In genomic region chr11:10349281-10349665, GRCh38 we compare ENCODE assay signal across 11 cellular contexts. TPM values are rescaled to one million over a fixed set of nuclear protein-coding genes. Genes with fewer than 3 reads are reported as not detected.
DNase-seq lines count a peak whose midpoint lies in the region; ATAC-seq and TF ChIP-seq lines count a peak whose summit lies in the region.
"Had no signal": no experiment of that assay in that cellular context is flagged by ENCODE, and none has a peak within 500 bp of the region (broad histone marks: within the 10 kb centered on the region; RNA-seq: fewer than 3 reads in every experiment).

No MANE protein-coding gene starts in this region.

- no peaks in the 10 kb centered on the region for H3K27me3 ChIP-seq in ACC112 (ENCODE audit: insufficient read depth, low read length)
- H3K27me3 ChIP-seq in brain microvascular endothelial cell (replicated peaks) = no peaks in the 10 kb centered on the region
- no peaks in the 10 kb centered on the region for H3K27me3 ChIP-seq in trophoblast cell (ENCODE audit: insufficient read depth, low read length)

- no peak overlapping the region for H4K8ac ChIP-seq in trophoblast cell (ENCODE audit: low read depth, low read length)

- no peak for DNase-seq in HFFc6
- no peak for DNase-seq in brain microvascular endothelial cell
- peak; percentile 58 to 74 for DNase-seq in trophoblast cell
- DNase-seq in NCI-H526 (lab: John Stamatoyannopoulos, UW) = no peak
- no peak for DNase-seq in SW 1271 (lab: John Stamatoyannopoulos, UW)
- DNase-seq in activated naive CD8-positive, alpha-beta T cell treated with anti-CD3 and anti-CD28 coated beads, Interleukin-2, amount 50 U/mL, for 24 hours = no peak
- DNase-seq: CD4-positive, alpha-beta T cell; GF-D8; NCI-H510A had no signal

- H2AFZ ChIP-seq in ACC112 (ENCODE audit: low read length, unreplicated experiment) (no peak overlapping the region), trophoblast cell (ENCODE audit: insufficient read depth, low read length, poor library complexity) (no peak overlapping the region)

- peaks cover 5% of the 10 kb centered on the region for H3K27me3 Mint-ChIP-seq in HFFc6 (ENCODE audit: insufficient read depth)
- H3K27me3 Mint-ChIP-seq in activated naive CD8-positive, alpha-beta T cell treated with anti-CD3 and anti-CD28 coated beads, Interleukin-2, amount 50 U/mL, for 24 hours = peaks cover 8% of the 10 kb centered on the region

- no peak overlapping the region for H2AK5ac ChIP-seq in trophoblast cell (ENCODE audit: low read length)

- H3K18ac ChIP-seq in trophoblast cell (ENCODE audit: low read length) = no peak overlapping the region

- TF ChIP-seq CTCF in HFFc6 (IDR thresholded peaks at IDR 0.05) (no peak), brain microvascular endothelial cell (IDR thresholded peaks at IDR 0.05; ENCODE audit: low read depth, low read length, missing control alignments) (no peak)

- H4K91ac ChIP-seq in trophoblast cell (ENCODE audit: low read depth, low read length) = no peak overlapping the region

- H2BK120ac ChIP-seq in trophoblast cell (ENCODE audit: insufficient read depth, low read length, poor library complexity) = no peak overlapping the region

- no peaks in the 10 kb centered on the region for H3K79me2 ChIP-seq in ACC112 (ENCODE audit: control insufficient read depth, insufficient read depth, low read length, unreplicated experiment)
- no peaks in the 10 kb centered on the region for H3K79me2 ChIP-seq in trophoblast cell (ENCODE audit: control insufficient read depth, insufficient read depth, low read length, poor library complexity)

- no peak overlapping the region for H3K23ac ChIP-seq in trophoblast cell (ENCODE audit: low read length)

- H3K9me3 Mint-ChIP-seq in HFFc6 = no peaks in the 10 kb centered on the region; the same call in 1 of the 2 replicates
- no peaks in the 10 kb centered on the region for H3K9me3 Mint-ChIP-seq in activated naive CD8-positive, alpha-beta T cell treated with anti-CD3 and anti-CD28 coated beads, Interleukin-2, amount 50 U/mL, for 24 hours
- H3K9me3 Mint-ChIP-seq: CD4-positive, alpha-beta T cell had no signal

- H3K4me2 ChIP-seq in trophoblast cell (ENCODE audit: low read length) = no peak overlapping the region
- H3K4me2 ChIP-seq: A549 had no signal

- no peak overlapping the region for H4K12ac ChIP-seq in trophoblast cell (ENCODE audit: low read depth, low read length)

- H3K4me3 ChIP-seq in ACC112 (ENCODE audit: low read depth, low read length) = no peak overlapping the region
- H3K4me3 ChIP-seq in brain microvascular endothelial cell (ENCODE audit: low read depth, low read length) = no peak overlapping the region
- no peak overlapping the region for H3K4me3 ChIP-seq in trophoblast cell (ENCODE audit: low read depth, low read length)
- H3K4me3 ChIP-seq: A549 had no signal

- no peak for ATAC-seq in activated naive CD8-positive, alpha-beta T cell treated with anti-CD3 and anti-CD28 coated beads, Interleukin-2, amount 50 U/mL, for 24 hours
- ATAC-seq: A549 had no signal

- no peak overlapping the region for H2BK12ac ChIP-seq in trophoblast cell (ENCODE audit: low read length)

- in situ Hi-C loops in brain microvascular endothelial cell (cut with HindIII; ENCODE audit: low pct_ligation_motif_present, low sequenced_read_pairs) = no loop called here

- peak overlapping the region; percentile 59; the same call in 1 of the 2 replicates for H3K27ac Mint-ChIP-seq in HFFc6
- no peak overlapping the region for H3K27ac Mint-ChIP-seq in activated naive CD8-positive, alpha-beta T cell treated with anti-CD3 and anti-CD28 coated beads, Interleukin-2, amount 50 U/mL, for 24 hours
- H3K27ac Mint-ChIP-seq: CD4-positive, alpha-beta T cell had no signal

- H3K9me3 ChIP-seq in trophoblast cell (ENCODE audit: insufficient read depth, low read depth, low read length) = no peaks in the 10 kb centered on the region
- H3K9me3 ChIP-seq: A549 had no signal

- no peak overlapping the region for H3K4ac ChIP-seq in trophoblast cell (ENCODE audit: low read depth, low read length)

- H3K79me1 ChIP-seq in trophoblast cell (ENCODE audit: low read length) = peaks cover 11% of the 10 kb centered on the region

- peak overlapping the region; percentile 33; the same call in 1 of the 2 replicates for H3K27ac ChIP-seq in ACC112 (ENCODE audit: low read depth, low read length)
- H3K27ac ChIP-seq in brain microvascular endothelial cell = peak overlapping the region; percentile 4
- H3K27ac ChIP-seq in trophoblast cell (ENCODE audit: low read depth, low read length) = no peak overlapping the region
- H3K27ac ChIP-seq: A549 had no signal

- no peak overlapping the region for H3K14ac ChIP-seq in trophoblast cell (ENCODE audit: low read length)

- H2BK5ac ChIP-seq in trophoblast cell (ENCODE audit: low read depth, low read length, poor library complexity) = no peak overlapping the region

- no peak overlapping the region for H3K9ac ChIP-seq in trophoblast cell (ENCODE audit: low read length)

- peaks cover 41% of the 10 kb centered on the region for H3K4me1 ChIP-seq in ACC112 (ENCODE audit: control insufficient read depth, insufficient read depth, low read length, unreplicated experiment)
- H3K4me1 ChIP-seq in trophoblast cell (ENCODE audit: control insufficient read depth in 1 of 2, insufficient read depth in 2 of 2, low read length in 2 of 2) = peaks cover 13 to 21% of the 10 kb centered on the region in 2 experiments

- H3K36me3 ChIP-seq in ACC112 (ENCODE audit: insufficient read depth, low read length) (no peaks in the 10 kb centered on the region), brain microvascular endothelial cell (replicated peaks) (no peaks in the 10 kb centered on the region), trophoblast cell (ENCODE audit: control insufficient read depth in 1 of 2, insufficient read depth in 2 of 2, low read length in 2 of 2) (no peaks in the 10 kb centered on the region)

- H3K4me3 Mint-ChIP-seq in HFFc6 = no peak overlapping the region; the same call in 1 of the 2 replicates
- H3K4me3 Mint-ChIP-seq in activated naive CD8-positive, alpha-beta T cell treated with anti-CD3 and anti-CD28 coated beads, Interleukin-2, amount 50 U/mL, for 24 hours = no peak overlapping the region
- H3K4me3 Mint-ChIP-seq: CD4-positive, alpha-beta T cell had no signal

- no peaks in the 10 kb centered on the region; the same call in 1 of the 2 replicates for H3K36me3 Mint-ChIP-seq in HFFc6 (ENCODE audit: low read depth)
- no peaks in the 10 kb centered on the region for H3K36me3 Mint-ChIP-seq in activated naive CD8-positive, alpha-beta T cell treated with anti-CD3 and anti-CD28 coated beads, Interleukin-2, amount 50 U/mL, for 24 hours (ENCODE audit: low read depth)

- H3K4me1 Mint-ChIP-seq in HFFc6 (ENCODE audit: low read depth) = peaks cover 56% of the 10 kb centered on the region
- no peaks in the 10 kb centered on the region for H3K4me1 Mint-ChIP-seq in activated naive CD8-positive, alpha-beta T cell treated with anti-CD3 and anti-CD28 coated beads, Interleukin-2, amount 50 U/mL, for 24 hours

RNA-seq across cellular contexts. Expression of gene ADM, which starts 44.4 kb away (rescaled TPM):
- total RNA-seq in HFFc6 (2021; fragmentation: NEBNext Ultra II Directional; extraction: Animal tissue kit (Norgen Biotek cat#: 25700)) = 100 to 1,000 TPM; 219 to 346 (median 321) TPM
- polyA plus RNA-seq in trophoblast cell (2013) = 101 and 108 TPM in 2 replicates

RNA-seq across cellular contexts. Expression of gene SBF2, which starts 55.3 kb away (rescaled TPM):
- 10 to 100 TPM; 25.2 to 36.0 (median 30.7) TPM for total RNA-seq in HFFc6 (2021; fragmentation: NEBNext Ultra II Directional; extraction: Animal tissue kit (Norgen Biotek cat#: 25700))
- 14.4 and 15.1 TPM in 2 replicates for polyA plus RNA-seq in trophoblast cell (2013)

Comparison
In these comparisons a context has a peak if more than half of its experiments do, and no peak if none do; other contexts are left out.
1. DNase-seq: peak in trophoblast cell (2 of 2); none in HFFc6 (single experiment), brain microvascular endothelial cell (single experiment), NCI-H526 (0 of 2), SW 1271 (0 of 2) and activated naive CD8-positive, alpha-beta T cell treated with anti-CD3 and anti-CD28 coated beads, Interleukin-2, amount 50 U/mL, for 24 hours (single experiment).